ENCODE assay signal across 20 cellular contexts in the genomic region with DNA sequence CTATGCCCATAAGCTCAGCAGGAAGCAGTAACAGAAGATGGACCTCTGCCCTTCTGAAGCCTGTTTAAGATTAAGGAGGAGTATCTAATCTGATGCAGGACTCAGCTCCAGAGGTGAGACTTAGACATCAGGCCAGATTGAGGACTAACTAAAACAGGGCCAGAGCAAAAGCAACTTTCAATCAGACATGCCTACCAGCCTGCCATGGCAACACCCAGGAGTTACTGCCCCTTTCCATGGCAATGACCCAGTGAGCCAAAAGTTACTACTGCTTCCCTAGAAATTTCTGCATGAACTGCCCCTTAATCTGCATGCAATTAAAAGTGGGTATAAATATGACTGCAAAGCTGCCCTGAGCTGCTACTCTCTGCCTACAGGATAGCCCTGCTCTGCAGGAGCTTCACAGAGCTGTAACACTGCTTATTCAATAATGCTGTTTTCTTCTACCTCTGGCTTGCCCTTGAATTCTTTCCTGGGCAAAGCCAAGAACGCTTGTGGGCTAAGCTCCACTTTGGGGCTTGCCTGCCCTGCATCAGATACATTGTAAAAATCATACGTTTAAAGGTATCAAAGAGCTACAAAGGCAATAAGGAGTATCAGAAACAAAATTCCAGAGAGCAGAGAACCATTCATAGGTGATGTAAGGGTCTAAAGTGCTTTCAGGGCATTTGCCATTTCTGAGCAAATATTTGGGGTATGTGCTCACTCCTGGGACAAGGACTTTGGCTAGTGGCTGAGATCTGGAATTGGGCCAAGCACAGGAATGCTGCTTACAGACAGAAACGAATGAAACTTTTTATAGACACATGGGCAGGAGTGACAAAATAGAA. TPM values are rescaled to one million over a fixed set of nuclear protein-coding genes. Genes with fewer than 3 reads are reported as not detected.
DNase-seq lines count a peak whose midpoint lies in the region; ATAC-seq and TF ChIP-seq lines count a peak whose summit lies in the region.
"Had no signal": no experiment of that assay in that cellular context is flagged by ENCODE, and none has a peak within 500 bp of the region (broad histone marks: within the 10 kb centered on the region; RNA-seq: fewer than 3 reads in every experiment).

No MANE protein-coding gene starts in this region.

- ATAC-seq in lower lobe of right lung (peak; percentile 80 to 92), GM19397 (IDR thresholded peaks at IDR 0.05; ENCODE audit: unreplicated experiment) (no peak)
- no peak for ATAC-seq in naive thymus-derived CD8-positive, alpha-beta T cell
- ATAC-seq: activated CD8-positive, alpha-beta memory T cell treated with anti-CD3 and anti-CD28 coated beads, Interleukin-2, amount 10 ng/mL, durations not matched to agents 7 days and 5 days had no signal

- H3K9me3 Mint-ChIP-seq in naive thymus-derived CD8-positive, alpha-beta T cell: peaks cover 0 to 24% (median 12%) of the 10 kb centered on the region in 9 donors

- H3K27ac Mint-ChIP-seq in naive thymus-derived CD8-positive, alpha-beta T cell: peak overlapping the region in 1 of 10 donors; percentile 66
- H3K27ac Mint-ChIP-seq: activated CD8-positive, alpha-beta memory T cell treated with anti-CD3 and anti-CD28 coated beads, Interleukin-2, amount 10 ng/mL, durations not matched to agents 7 days and 5 days had no signal

- H3K36me3 Mint-ChIP-seq in naive thymus-derived CD8-positive, alpha-beta T cell: peaks cover 0 to 11% (median 0%) of the 10 kb centered on the region in 3 donors
- H3K36me3 Mint-ChIP-seq: activated CD8-positive, alpha-beta memory T cell treated with anti-CD3 and anti-CD28 coated beads, Interleukin-2, amount 10 ng/mL, durations not matched to agents 7 days and 5 days had no signal

- no peaks in the 10 kb centered on the region for H3K4me1 Mint-ChIP-seq in naive thymus-derived CD8-positive, alpha-beta T cell
- H3K4me1 Mint-ChIP-seq: activated CD8-positive, alpha-beta memory T cell treated with anti-CD3 and anti-CD28 coated beads, Interleukin-2, amount 10 ng/mL, durations not matched to agents 7 days and 5 days; central memory CD8-positive, alpha-beta T cell had no signal

- H3K27me3 ChIP-seq in lower lobe of right lung (ENCODE audit: low read depth): no peaks in the 10 kb centered on the region
- H3K27me3 ChIP-seq in tibial nerve: peaks cover 0 to 2% of the 10 kb centered on the region in 2 donors
- H3K27me3 ChIP-seq: esophagus muscularis mucosa had no signal

- no peak overlapping the region for H3K4me3 ChIP-seq in lower lobe of right lung
- H3K4me3 ChIP-seq in tibial nerve: no peak overlapping the region
- H3K4me3 ChIP-seq: esophagus muscularis mucosa, skin epidermis had no signal

- H3K4me3 Mint-ChIP-seq in naive thymus-derived CD8-positive, alpha-beta T cell: no peak overlapping the region
- H3K4me3 Mint-ChIP-seq: activated CD8-positive, alpha-beta memory T cell treated with anti-CD3 and anti-CD28 coated beads, Interleukin-2, amount 10 ng/mL, durations not matched to agents 7 days and 5 days; central memory CD8-positive, alpha-beta T cell had no signal

- POLR2A ChIA-PET in naive thymus-derived CD8-positive, alpha-beta T cell (lab: Charles Lee): no interaction called here

- 16 to 21% methylated on average over 3 of the region's 3 CpGs for WGBS in tibial nerve, 2 donors

- no peak for TF ChIP-seq EP300 in tibial nerve (IDR thresholded peaks at IDR 0.05)

- H3K36me3 ChIP-seq in lower lobe of right lung (no peaks in the 10 kb centered on the region), tibial nerve (no peaks in the 10 kb centered on the region)
- H3K36me3 ChIP-seq: esophagus muscularis mucosa had no signal

- H3K9me3 ChIP-seq in lower lobe of right lung (peaks cover 5% of the 10 kb centered on the region), tibial nerve (peaks cover 0 to 11% (median 2%) of the 10 kb centered on the region in 4 donors)

- no peak for TF ChIP-seq CTCF in lower lobe of right lung (IDR thresholded peaks at IDR 0.05)
- TF ChIP-seq CTCF in tibial nerve (IDR thresholded peaks at IDR 0.05): no peak

- DNase-seq in AG08395 (ENCODE audit: low spot score): peak; percentile 21
- peak; percentile 58 for DNase-seq in EL
- peak; percentile 7 for DNase-seq in RPMI7951 (ENCODE audit: low read depth)
- DNase-seq in lower lobe of right lung: no peak
- DNase-seq in mucosa of gallbladder (ENCODE audit: low spot score): no peak
- no peak for DNase-seq in naive thymus-derived CD8-positive, alpha-beta T cell
- no peak for DNase-seq in tibial nerve (ENCODE audit: low spot score in 2 of 2)
- DNase-seq: activated CD4-positive, CD25-positive, alpha-beta regulatory T cell treated with anti-CD3 and anti-CD28 coated beads, Interleukin-2, amount 50 U/mL, for 72 hours; activated CD8-positive, alpha-beta memory T cell treated with anti-CD3 and anti-CD28 coated beads, Interleukin-2, amount 10 ng/mL, durations not matched to agents 7 days and 5 days; GDM1; NCI-H510A; OCI-M1; stimulated activated CD4-positive, alpha-beta T cell treated with anti-CD3 and anti-CD28 coated beads, Interleukin-4, amount 100 ng/mL, for 1 hour had no signal

- peaks cover 1 to 44% (median 18%) of the 10 kb centered on the region in 5 donors for H3K27me3 Mint-ChIP-seq in naive thymus-derived CD8-positive, alpha-beta T cell

- H3K27ac ChIP-seq in lower lobe of right lung (no peak overlapping the region), tibial nerve (no peak overlapping the region)
- H3K27ac ChIP-seq: parathyroid adenoma, skin epidermis had no signal

- peaks cover 14% of the 10 kb centered on the region for H3K4me1 ChIP-seq in lower lobe of right lung
- no peaks in the 10 kb centered on the region for H3K4me1 ChIP-seq in tibial nerve
- H3K4me1 ChIP-seq: parathyroid adenoma had no signal

- TF ChIP-seq POLR2A in tibial nerve (IDR thresholded peaks at IDR 0.05): no peak

- intact Hi-C loops in lower lobe of right lung (cut with DNase I): no loop called here

RNA-seq across cellular contexts. Expression of a gene that starts 24.9 kb away (rescaled TPM):
- 1.4 and 2.2 TPM in 2 replicates for total RNA-seq in RPMI7951 (2014; rRNA removed; shearing (Covaris generic))
- total RNA-seq in lower lobe of right lung (0.35 TPM), mucosa of gallbladder (1.4 TPM), tibial nerve (under 1 TPM in 1 of 4 donors, not detected in 3; 0.20 TPM)
- under 1 TPM; 0.49 to 0.55 TPM for total RNA-seq in naive thymus-derived CD8-positive, alpha-beta T cell
- polyA plus RNA-seq in naive thymus-derived CD8-positive, alpha-beta T cell: under 1 TPM in 1 of 3 donors, not detected in 2; 0.13 TPM
- total RNA-seq: activated CD8-positive, alpha-beta memory T cell treated with anti-CD3 and anti-CD28 coated beads, Interleukin-2, amount 10 ng/mL, durations not matched to agents 7 days and 5 days; glomerular endothelial cell; HT-29 had no signal

Comparison
In these comparisons a context has a peak if more than half of its experiments do, and no peak if none do; other contexts are left out.
1. DNase-seq: peak in AG08395 (single experiment), EL (single experiment) and RPMI7951 (single experiment); none in lower lobe of right lung (single experiment), mucosa of gallbladder (single experiment), naive thymus-derived CD8-positive, alpha-beta T cell (0 of 10) and tibial nerve (0 of 2).
2. ATAC-seq: peak in lower lobe of right lung (2 of 2); none in naive thymus-derived CD8-positive, alpha-beta T cell (0 of 2) and GM19397 (single experiment).